ENCODE assay signal across 2 cellular contexts in the genomic region with DNA sequence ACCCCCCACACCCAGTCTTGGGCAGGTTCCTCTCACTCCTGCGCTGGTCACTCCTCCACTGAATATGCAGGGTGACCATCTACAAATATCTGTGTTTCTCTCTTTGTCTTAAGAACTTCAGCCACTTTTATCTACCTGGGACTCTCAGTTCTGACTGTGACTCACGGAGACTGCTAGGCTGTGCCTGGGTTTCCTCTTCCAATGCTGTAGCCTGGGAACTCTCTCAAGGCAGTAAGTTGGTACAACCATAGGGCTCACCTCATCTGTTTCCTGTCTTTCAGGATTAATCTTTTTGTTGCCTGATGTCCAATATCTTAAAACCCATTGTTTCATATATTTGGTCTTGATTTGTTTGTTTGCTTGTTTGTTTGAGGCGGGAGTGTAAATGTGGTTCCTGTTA.
TF ChIP-seq lines count a peak whose summit lies in the region.

No MANE protein-coding gene starts in this region.

TF ChIP-seq in K562, 482 proteins besides CTCF, POLR2A, EP300 and RAD21:
- TF ChIP-seq, protein P1, sequence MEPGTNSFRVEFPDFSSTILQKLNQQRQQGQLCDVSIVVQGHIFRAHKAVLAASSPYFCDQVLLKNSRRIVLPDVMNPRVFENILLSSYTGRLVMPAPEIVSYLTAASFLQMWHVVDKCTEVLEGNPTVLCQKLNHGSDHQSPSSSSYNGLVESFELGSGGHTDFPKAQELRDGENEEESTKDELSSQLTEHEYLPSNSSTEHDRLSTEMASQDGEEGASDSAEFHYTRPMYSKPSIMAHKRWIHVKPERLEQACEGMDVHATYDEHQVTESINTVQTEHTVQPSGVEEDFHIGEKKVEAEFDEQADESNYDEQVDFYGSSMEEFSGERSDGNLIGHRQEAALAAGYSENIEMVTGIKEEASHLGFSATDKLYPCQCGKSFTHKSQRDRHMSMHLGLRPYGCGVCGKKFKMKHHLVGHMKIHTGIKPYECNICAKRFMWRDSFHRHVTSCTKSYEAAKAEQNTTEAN (CRISPR knock-in tag; IDR thresholded peaks at IDR 0.05) = no peak
- TF ChIP-seq ARID2 (IDR thresholded peaks at IDR 0.05) (no peak), FOXK1 (CRISPR knock-in tag; IDR thresholded peaks at IDR 0.05; ENCODE audit: borderline replicate concordance) (no peak)

TF ChIP-seq in H1, 55 proteins besides CTCF, POLR2A, EP300 and RAD21:
- TF ChIP-seq EGR1 (IDR thresholded peaks at IDR 0.05; ENCODE audit: borderline replicate concordance, low read depth, low read length) (no peak), HDAC6 (IDR thresholded peaks at IDR 0.05; ENCODE audit: low read depth, low read length) (no peak), TAF1 (IDR thresholded peaks at IDR 0.05; ENCODE audit: low read depth, low read length) (no peak), CREB1 (IDR thresholded peaks at IDR 0.05) (no peak), PHF8 (conservative IDR thresholded peaks at IDR 0.05; ENCODE audit: low read depth, low read length) (no peak), TBP (IDR thresholded peaks at IDR 0.05; ENCODE audit: low read depth, low read length) (no peak), BRCA1 (IDR thresholded peaks at IDR 0.05; ENCODE audit: low read depth, low read length) (no peak)
- TF ChIP-seq, protein P2, sequence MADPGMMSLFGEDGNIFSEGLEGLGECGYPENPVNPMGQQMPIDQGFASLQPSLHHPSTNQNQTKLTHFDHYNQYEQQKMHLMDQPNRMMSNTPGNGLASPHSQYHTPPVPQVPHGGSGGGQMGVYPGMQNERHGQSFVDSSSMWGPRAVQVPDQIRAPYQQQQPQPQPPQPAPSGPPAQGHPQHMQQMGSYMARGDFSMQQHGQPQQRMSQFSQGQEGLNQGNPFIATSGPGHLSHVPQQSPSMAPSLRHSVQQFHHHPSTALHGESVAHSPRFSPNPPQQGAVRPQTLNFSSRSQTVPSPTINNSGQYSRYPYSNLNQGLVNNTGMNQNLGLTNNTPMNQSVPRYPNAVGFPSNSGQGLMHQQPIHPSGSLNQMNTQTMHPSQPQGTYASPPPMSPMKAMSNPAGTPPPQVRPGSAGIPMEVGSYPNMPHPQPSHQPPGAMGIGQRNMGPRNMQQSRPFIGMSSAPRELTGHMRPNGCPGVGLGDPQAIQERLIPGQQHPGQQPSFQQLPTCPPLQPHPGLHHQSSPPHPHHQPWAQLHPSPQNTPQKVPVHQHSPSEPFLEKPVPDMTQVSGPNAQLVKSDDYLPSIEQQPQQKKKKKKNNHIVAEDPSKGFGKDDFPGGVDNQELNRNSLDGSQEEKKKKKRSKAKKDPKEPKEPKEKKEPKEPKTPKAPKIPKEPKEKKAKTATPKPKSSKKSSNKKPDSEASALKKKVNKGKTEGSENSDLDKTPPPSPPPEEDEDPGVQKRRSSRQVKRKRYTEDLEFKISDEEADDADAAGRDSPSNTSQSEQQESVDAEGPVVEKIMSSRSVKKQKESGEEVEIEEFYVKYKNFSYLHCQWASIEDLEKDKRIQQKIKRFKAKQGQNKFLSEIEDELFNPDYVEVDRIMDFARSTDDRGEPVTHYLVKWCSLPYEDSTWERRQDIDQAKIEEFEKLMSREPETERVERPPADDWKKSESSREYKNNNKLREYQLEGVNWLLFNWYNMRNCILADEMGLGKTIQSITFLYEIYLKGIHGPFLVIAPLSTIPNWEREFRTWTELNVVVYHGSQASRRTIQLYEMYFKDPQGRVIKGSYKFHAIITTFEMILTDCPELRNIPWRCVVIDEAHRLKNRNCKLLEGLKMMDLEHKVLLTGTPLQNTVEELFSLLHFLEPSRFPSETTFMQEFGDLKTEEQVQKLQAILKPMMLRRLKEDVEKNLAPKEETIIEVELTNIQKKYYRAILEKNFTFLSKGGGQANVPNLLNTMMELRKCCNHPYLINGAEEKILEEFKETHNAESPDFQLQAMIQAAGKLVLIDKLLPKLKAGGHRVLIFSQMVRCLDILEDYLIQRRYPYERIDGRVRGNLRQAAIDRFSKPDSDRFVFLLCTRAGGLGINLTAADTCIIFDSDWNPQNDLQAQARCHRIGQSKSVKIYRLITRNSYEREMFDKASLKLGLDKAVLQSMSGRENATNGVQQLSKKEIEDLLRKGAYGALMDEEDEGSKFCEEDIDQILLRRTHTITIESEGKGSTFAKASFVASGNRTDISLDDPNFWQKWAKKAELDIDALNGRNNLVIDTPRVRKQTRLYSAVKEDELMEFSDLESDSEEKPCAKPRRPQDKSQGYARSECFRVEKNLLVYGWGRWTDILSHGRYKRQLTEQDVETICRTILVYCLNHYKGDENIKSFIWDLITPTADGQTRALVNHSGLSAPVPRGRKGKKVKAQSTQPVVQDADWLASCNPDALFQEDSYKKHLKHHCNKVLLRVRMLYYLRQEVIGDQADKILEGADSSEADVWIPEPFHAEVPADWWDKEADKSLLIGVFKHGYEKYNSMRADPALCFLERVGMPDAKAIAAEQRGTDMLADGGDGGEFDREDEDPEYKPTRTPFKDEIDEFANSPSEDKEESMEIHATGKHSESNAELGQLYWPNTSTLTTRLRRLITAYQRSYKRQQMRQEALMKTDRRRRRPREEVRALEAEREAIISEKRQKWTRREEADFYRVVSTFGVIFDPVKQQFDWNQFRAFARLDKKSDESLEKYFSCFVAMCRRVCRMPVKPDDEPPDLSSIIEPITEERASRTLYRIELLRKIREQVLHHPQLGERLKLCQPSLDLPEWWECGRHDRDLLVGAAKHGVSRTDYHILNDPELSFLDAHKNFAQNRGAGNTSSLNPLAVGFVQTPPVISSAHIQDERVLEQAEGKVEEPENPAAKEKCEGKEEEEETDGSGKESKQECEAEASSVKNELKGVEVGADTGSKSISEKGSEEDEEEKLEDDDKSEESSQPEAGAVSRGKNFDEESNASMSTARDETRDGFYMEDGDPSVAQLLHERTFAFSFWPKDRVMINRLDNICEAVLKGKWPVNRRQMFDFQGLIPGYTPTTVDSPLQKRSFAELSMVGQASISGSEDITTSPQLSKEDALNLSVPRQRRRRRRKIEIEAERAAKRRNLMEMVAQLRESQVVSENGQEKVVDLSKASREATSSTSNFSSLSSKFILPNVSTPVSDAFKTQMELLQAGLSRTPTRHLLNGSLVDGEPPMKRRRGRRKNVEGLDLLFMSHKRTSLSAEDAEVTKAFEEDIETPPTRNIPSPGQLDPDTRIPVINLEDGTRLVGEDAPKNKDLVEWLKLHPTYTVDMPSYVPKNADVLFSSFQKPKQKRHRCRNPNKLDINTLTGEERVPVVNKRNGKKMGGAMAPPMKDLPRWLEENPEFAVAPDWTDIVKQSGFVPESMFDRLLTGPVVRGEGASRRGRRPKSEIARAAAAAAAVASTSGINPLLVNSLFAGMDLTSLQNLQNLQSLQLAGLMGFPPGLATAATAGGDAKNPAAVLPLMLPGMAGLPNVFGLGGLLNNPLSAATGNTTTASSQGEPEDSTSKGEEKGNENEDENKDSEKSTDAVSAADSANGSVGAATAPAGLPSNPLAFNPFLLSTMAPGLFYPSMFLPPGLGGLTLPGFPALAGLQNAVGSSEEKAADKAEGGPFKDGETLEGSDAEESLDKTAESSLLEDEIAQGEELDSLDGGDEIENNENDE (IDR thresholded peaks at IDR 0.05; ENCODE audit: insufficient replicate concordance, low read length) = no peak
- TF ChIP-seq, protein P3, sequence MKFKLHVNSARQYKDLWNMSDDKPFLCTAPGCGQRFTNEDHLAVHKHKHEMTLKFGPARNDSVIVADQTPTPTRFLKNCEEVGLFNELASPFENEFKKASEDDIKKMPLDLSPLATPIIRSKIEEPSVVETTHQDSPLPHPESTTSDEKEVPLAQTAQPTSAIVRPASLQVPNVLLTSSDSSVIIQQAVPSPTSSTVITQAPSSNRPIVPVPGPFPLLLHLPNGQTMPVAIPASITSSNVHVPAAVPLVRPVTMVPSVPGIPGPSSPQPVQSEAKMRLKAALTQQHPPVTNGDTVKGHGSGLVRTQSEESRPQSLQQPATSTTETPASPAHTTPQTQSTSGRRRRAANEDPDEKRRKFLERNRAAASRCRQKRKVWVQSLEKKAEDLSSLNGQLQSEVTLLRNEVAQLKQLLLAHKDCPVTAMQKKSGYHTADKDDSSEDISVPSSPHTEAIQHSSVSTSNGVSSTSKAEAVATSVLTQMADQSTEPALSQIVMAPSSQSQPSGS (IDR thresholded peaks at IDR 0.05; ENCODE audit: low read length) = no peak
